In the genomic region with DNA sequence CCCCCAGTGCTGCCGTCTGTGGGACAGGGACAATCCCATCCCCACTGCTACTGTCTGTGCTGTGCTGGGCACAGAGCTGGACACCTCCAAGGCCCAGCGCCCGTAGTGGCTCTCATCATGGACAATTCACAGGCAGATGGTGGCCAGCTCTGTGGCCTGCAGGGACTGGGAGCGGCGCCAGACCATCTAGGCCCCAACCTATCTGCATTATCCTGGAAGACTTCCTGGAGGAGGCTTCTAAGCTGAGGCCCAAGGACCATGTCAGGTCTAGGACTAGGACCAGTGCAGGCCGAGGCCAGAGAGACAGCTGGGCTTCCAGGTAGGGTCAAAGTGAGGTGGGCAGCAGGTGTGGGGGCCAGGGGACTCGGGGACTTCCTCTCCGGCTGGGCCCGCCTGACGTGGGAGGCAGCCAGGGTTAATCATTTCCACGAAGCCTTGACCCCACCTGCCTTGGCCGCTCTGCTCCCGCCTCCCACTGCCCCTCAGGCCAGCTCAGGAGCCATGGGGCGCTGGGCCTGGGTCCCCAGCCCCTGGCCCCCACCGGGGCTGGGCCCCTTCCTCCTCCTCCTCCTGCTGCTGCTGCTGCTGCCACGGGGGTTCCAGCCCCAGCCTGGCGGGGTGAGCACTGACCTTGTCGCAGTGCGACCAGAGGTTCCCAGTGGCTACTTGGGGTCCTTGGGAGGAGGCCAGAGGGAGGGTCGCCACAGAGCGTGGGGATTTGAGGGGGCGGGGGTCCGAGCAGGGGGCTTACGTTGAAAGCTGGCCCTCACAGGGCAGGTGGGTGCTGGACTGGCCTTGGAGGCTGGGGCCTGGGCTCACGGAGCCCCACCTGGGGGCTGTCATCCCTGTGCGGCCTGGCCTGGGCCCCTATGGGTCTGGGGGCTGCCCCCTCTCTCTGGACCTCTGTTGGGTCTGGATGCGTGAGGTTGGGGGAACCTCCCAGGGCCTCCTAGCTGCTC, we compare ENCODE assay signal across 1 cellular context.
A peak's percentile ranks its signal among the peaks of the same experiment; 100 is the strongest.
TF ChIP-seq lines count a peak whose summit lies in the region.

A gene (plus strand): TSS at position 468 of the 959 bp plus-strand sequence. CDS start 34 bp downstream, at position 502.

TF ChIP-seq in liver, 16 proteins besides CTCF, POLR2A, EP300 and RAD21 (continued from another document):
- TF ChIP-seq, protein P1, sequence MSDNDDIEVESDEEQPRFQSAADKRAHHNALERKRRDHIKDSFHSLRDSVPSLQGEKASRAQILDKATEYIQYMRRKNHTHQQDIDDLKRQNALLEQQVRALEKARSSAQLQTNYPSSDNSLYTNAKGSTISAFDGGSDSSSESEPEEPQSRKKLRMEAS (IDR thresholded peaks at IDR 0.05) = no peak
- TF ChIP-seq GABPA (IDR thresholded peaks at IDR 0.05 in 1 of 2, conservative IDR thresholded peaks at IDR 0.05 in 1 of 2) (no peak), HNF4A (conservative IDR thresholded peaks at IDR 0.05) (peak in 1 of 2 donors; percentile 48), TAF1 (conservative IDR thresholded peaks at IDR 0.05) (no peak)
TF ChIP-seq in liver: peak in this region for 6.
